In the genomic region with DNA sequence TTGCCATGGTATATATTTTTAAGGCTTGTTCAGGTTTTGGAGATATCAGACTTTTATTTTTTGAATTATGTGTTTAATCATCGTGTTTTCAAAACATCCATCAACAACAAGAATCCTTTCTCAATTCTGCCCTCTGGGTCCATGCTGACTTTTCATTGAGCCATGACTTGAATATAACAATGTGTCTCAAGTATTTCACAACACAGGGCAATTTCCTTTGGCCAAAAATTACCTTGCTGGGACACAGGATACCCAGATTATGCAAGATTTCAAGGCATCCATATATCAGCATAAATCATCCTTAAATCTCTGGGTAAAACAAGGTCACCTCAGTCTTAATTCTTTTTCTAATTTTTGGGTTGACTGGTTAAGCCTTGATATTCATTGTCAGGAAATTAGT, we compare ENCODE assay signal across 25 cellular contexts.
A peak's percentile ranks its signal among the peaks of the same experiment; 100 is the strongest.
DNase-seq lines count a peak whose midpoint lies in the region; ATAC-seq, FAIRE-seq and TF ChIP-seq lines count a peak whose summit lies in the region.
"Had no signal": no experiment of that assay in that cellular context is flagged by ENCODE, and none has a peak within 500 bp of the region (broad histone marks: within the 10 kb centered on the region; RNA-seq: fewer than 3 reads in every experiment).

No MANE protein-coding gene starts in this region.

- no peak for TF ChIP-seq EP300 in HepG2 (IDR thresholded peaks at IDR 0.05; ENCODE audit: low read depth in 2 of 2, low read length in 2 of 2)
- TF ChIP-seq EP300 in HepG2 (CRISPR knock-in tag; IDR thresholded peaks at IDR 0.05; ENCODE audit: borderline replicate concordance) = no peak
- TF ChIP-seq EP300 in esophagus muscularis mucosa (IDR thresholded peaks at IDR 0.05) = no peak

- H3K27me3 ChIP-seq in HepG2 (ENCODE audit: control insufficient read depth in 1 of 2, insufficient read depth in 2 of 2, low read length in 2 of 2) (no peaks in the 10 kb centered on the region), right lobe of liver (no peaks in the 10 kb centered on the region), esophagus muscularis mucosa (no peaks in the 10 kb centered on the region)
- H3K27me3 ChIP-seq: BE2C had no signal

- H2AFZ ChIP-seq in HepG2 (ENCODE audit: low read length) = no peak overlapping the region
- H2AFZ ChIP-seq: PC-9 had no signal

- intact Hi-C loops in HepG2 (cut with micrococcal nuclease; ENCODE audit: unreplicated experiment) = no loop called here
- intact Hi-C loops in right lobe of liver (cut with DNase I) = no loop called here
- intact Hi-C loops in esophagus muscularis mucosa (cut with DNase I) = no loop called here

- H3K27ac ChIP-seq in HepG2 (ENCODE audit: extremely low read length, insufficient read depth, low read length) = no peak overlapping the region
- no peak overlapping the region for H3K27ac ChIP-seq in right lobe of liver
- no peak overlapping the region for H3K27ac ChIP-seq in esophagus muscularis mucosa (replicated peaks in 1 of 4)
- H3K27ac ChIP-seq: PC-9, RWPE1 had no signal

- FAIRE-seq in HepG2 (lab: Jason Lieb, UNC) (no peak), urothelium cell line (lab: Jason Lieb, UNC) (no peak)

- POLR2A ChIA-PET in HepG2 (lab: Yijun Ruan, JAX) = no interaction called here

- no peak overlapping the region for H3K4me3 Mint-ChIP-seq in type B pancreatic cell
- H3K4me3 Mint-ChIP-seq in activated T-helper 17 cell treated with anti-CD3 and anti-CD28 coated beads, Interleukin-2, amount 50 U/mL, for 72 hours = no peak overlapping the region
- H3K4me3 Mint-ChIP-seq: CD4-positive, CD25-positive, alpha-beta regulatory T cell had no signal

- in situ Hi-C loops in HepG2 (cut with HindIII; ENCODE audit: extremely low pct_ligation_motif_present, low pct_unique_long_range_greater_than_20kb) = no loop called here

- H3K27me3 Mint-ChIP-seq in type B pancreatic cell = no peaks in the 10 kb centered on the region
- H3K27me3 Mint-ChIP-seq in activated T-helper 17 cell treated with anti-CD3 and anti-CD28 coated beads, Interleukin-2, amount 50 U/mL, for 72 hours = peaks cover 9% of the 10 kb centered on the region
- H3K27me3 Mint-ChIP-seq: CD4-positive, CD25-positive, alpha-beta regulatory T cell had no signal

- H3K9me3 ChIP-seq in HepG2 (ENCODE audit: low read length) (no peaks in the 10 kb centered on the region), right lobe of liver (no peaks in the 10 kb centered on the region), esophagus muscularis mucosa (peaks cover 0 to 24% (median 6%) of the 10 kb centered on the region in 4 donors)
- H3K9me3 ChIP-seq: BE2C had no signal

- H3K36me3 ChIP-seq in HepG2 (replicated peaks in 1 of 2; ENCODE audit: control insufficient read depth in 1 of 2, insufficient read depth in 2 of 2, low read length in 2 of 2) = no peaks in the 10 kb centered on the region
- no peaks in the 10 kb centered on the region for H3K36me3 ChIP-seq in right lobe of liver
- H3K36me3 ChIP-seq in esophagus muscularis mucosa = no peaks in the 10 kb centered on the region
- H3K36me3 ChIP-seq: BE2C had no signal

- no peak overlapping the region for H3K9ac ChIP-seq in HepG2 (ENCODE audit: insufficient read depth, low read depth, low read length)

- H3K4me1 ChIP-seq in HepG2 (ENCODE audit: insufficient read depth, low read length) (no peaks in the 10 kb centered on the region), right lobe of liver (no peaks in the 10 kb centered on the region), esophagus muscularis mucosa (peaks cover 0 to 1% (median 0%) of the 10 kb centered on the region in 4 donors)
- H3K4me1 ChIP-seq: BE2C had no signal

- BruUV-seq in HepG2 (replicated peaks; lab: Mats Ljungman, UMichigan) = no TSS peak

- H3K4me3 ChIP-seq in HepG2 (replicated peaks in 1 of 3; ENCODE audit: insufficient read depth in 1 of 3, low read depth in 2 of 3, low read length in 3 of 3) (no peak overlapping the region), right lobe of liver (no peak overlapping the region), esophagus muscularis mucosa (no peak overlapping the region), foreskin fibroblast (ENCODE audit: low read depth in 1 of 2, low read length in 2 of 2) (no peak overlapping the region)
- H3K4me3 ChIP-seq: PC-9 had no signal

- H3K27ac Mint-ChIP-seq in type B pancreatic cell = peak overlapping the region; percentile 50
- H3K27ac Mint-ChIP-seq in activated T-helper 17 cell treated with anti-CD3 and anti-CD28 coated beads, Interleukin-2, amount 50 U/mL, for 72 hours = no peak overlapping the region
- H3K27ac Mint-ChIP-seq: CD4-positive, CD25-positive, alpha-beta regulatory T cell had no signal

- H4K20me1 ChIP-seq in HepG2 (ENCODE audit: insufficient read depth, low read length) = no peaks in the 10 kb centered on the region

- DNase-seq in HepG2 (ENCODE audit: low spot score) (no peak), right lobe of liver (no peak), esophagus muscularis mucosa (ENCODE audit: extremely low spot score) (peak; percentile 8), foreskin fibroblast (peak; percentile 35 to 50), type B pancreatic cell (ENCODE audit: extremely low spot score, unreplicated experiment) (no peak), urothelium cell line (ENCODE audit: low spot score) (no peak)
- DNase-seq: 8988T; BE2C; CD4-positive, CD25-positive, alpha-beta regulatory T cell; COR-L47; DMS 273 treated with DMSO at 0.1 percent for 48 hours; DND-41; GOT3; Karpas-422; MM.1S; NCI-H1092 treated with DMSO at 0.1 percent for 48 hours; NCI-H146; NCI-H2029 treated with DMSO at 0.1 percent for 48 hours; NCI-H2171; NCI-H526; PC-9; SIG-M5 had no signal

- H3K9me3 Mint-ChIP-seq in type B pancreatic cell = no peaks in the 10 kb centered on the region
- no peaks in the 10 kb centered on the region for H3K9me3 Mint-ChIP-seq in activated T-helper 17 cell treated with anti-CD3 and anti-CD28 coated beads, Interleukin-2, amount 50 U/mL, for 72 hours

- no peak overlapping the region for H3K4me2 ChIP-seq in HepG2 (ENCODE audit: low read depth, low read length)
- H3K4me2 ChIP-seq: PC-9 had no signal

- ATAC-seq in HepG2 (no peak), right lobe of liver (no peak), GM21390 (IDR thresholded peaks at IDR 0.05; ENCODE audit: unreplicated experiment) (no peak)
- ATAC-seq in activated T-helper 17 cell treated with anti-CD3 and anti-CD28 coated beads, Interleukin-2, amount 50 U/mL, for 72 hours (replicated peaks) = no peak

- CTCF ChIA-PET in HepG2 (lab: Yijun Ruan, JAX; ENCODE audit: low intra/inter-chr PET ratio, low total read pairs) = no interaction called here

- no peaks in the 10 kb centered on the region for H3K36me3 Mint-ChIP-seq in type B pancreatic cell
- H3K36me3 Mint-ChIP-seq in activated T-helper 17 cell treated with anti-CD3 and anti-CD28 coated beads, Interleukin-2, amount 50 U/mL, for 72 hours (ENCODE audit: low read depth) = no peaks in the 10 kb centered on the region
- H3K36me3 Mint-ChIP-seq: CD4-positive, CD25-positive, alpha-beta regulatory T cell had no signal

- TF ChIP-seq POLR2A in HepG2 (IDR thresholded peaks at IDR 0.05; ENCODE audit: insufficient read depth in 1 of 2, low read depth in 2 of 2, low read length in 2 of 2) (no peak), right lobe of liver (IDR thresholded peaks at IDR 0.05) (no peak), esophagus muscularis mucosa (IDR thresholded peaks at IDR 0.05; ENCODE audit: low read depth) (no peak)

- no peaks in the 10 kb centered on the region for H3K79me2 ChIP-seq in HepG2 (ENCODE audit: insufficient read depth, low read length)

- WGBS in HepG2 (ENCODE audit: low lambda C conversion rate) = 0% methylated on average over 1 of the region's 1 CpG
- 45% methylated on average over 1 of the region's 1 CpG for WGBS in right lobe of liver (ENCODE audit: insufficient coverage, low coverage, low lambda C conversion rate, missing lambda C conversion rate)
- 89% methylated on average over 1 of the region's 1 CpG for WGBS in esophagus muscularis mucosa

- peaks cover 10% of the 10 kb centered on the region for H3K4me1 Mint-ChIP-seq in type B pancreatic cell (ENCODE audit: unreplicated experiment)
- no peaks in the 10 kb centered on the region for H3K4me1 Mint-ChIP-seq in activated T-helper 17 cell treated with anti-CD3 and anti-CD28 coated beads, Interleukin-2, amount 50 U/mL, for 72 hours
- H3K4me1 Mint-ChIP-seq: CD4-positive, CD25-positive, alpha-beta regulatory T cell had no signal

- TF ChIP-seq CTCF in HepG2 (CRISPR knock-in tag; IDR thresholded peaks at IDR 0.05) = no peak
- no peak for TF ChIP-seq CTCF in right lobe of liver (IDR thresholded peaks at IDR 0.05)
- no peak for TF ChIP-seq CTCF in esophagus muscularis mucosa (IDR thresholded peaks at IDR 0.05)
- TF ChIP-seq CTCF in foreskin fibroblast (IDR thresholded peaks at IDR 0.05; ENCODE audit: low read depth, low read length) = no peak
- no peak for TF ChIP-seq CTCF in type B pancreatic cell (conservative IDR thresholded peaks at IDR 0.05)

- no peak for TF ChIP-seq RAD21 in HepG2 (CRISPR knock-in tag; IDR thresholded peaks at IDR 0.05)

TF ChIP-seq in HepG2, 621 proteins besides CTCF, POLR2A, EP300 and RAD21:
- TF ChIP-seq, protein P1, sequence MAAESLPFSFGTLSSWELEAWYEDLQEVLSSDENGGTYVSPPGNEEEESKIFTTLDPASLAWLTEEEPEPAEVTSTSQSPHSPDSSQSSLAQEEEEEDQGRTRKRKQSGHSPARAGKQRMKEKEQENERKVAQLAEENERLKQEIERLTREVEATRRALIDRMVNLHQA (CRISPR knock-in tag; IDR thresholded peaks at IDR 0.05) = no peak
- TF ChIP-seq PAX8 (CRISPR knock-in tag; IDR thresholded peaks at IDR 0.05; ENCODE audit: borderline replicate concordance) = no peak
- TF ChIP-seq CEBPB (IDR thresholded peaks at IDR 0.05; ENCODE audit: borderline replicate concordance, low read depth, low read length) = 0 out of 2 replicates have a peak, but pooled peaks have one; percentile 23
- TF ChIP-seq ZNF709 (CRISPR knock-in tag; IDR thresholded peaks at IDR 0.05) = no peak
TF ChIP-seq in HepG2: peak in this region for 1.

Comparison
In these comparisons a context has a peak if more than half of its experiments do, and no peak if none do; other contexts are left out.
1. DNase-seq: peak in esophagus muscularis mucosa (single experiment) and foreskin fibroblast (2 of 2); none in HepG2 (single experiment), right lobe of liver (0 of 3), type B pancreatic cell (single experiment) and urothelium cell line (single experiment).